ENCODE assay signal across 27 cellular contexts in the genomic region with DNA sequence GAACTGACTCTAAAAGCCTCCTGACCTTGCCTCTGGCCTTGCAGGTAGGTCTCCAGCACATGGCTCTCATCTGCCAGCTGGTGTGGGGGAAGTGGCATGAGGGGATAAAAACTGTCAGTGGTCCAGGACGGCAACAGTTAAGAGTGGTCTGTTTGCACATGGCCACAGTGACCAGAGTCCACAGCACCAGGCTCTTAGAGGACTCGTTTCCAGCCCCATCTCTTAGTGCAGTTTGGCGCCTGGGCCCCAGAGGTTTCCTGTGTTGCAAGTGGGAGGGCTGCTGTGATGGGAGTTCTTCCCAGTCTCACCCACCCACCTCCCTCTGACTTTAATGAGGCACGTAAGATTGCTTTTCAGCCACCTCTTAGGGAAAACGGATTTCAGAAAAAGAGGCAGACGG. TPM values are rescaled to one million over a fixed set of nuclear protein-coding genes. Genes with fewer than 3 reads are reported as not detected.
DNase-seq lines count a peak whose midpoint lies in the region; TF ChIP-seq lines count a peak whose summit lies in the region.
"Had no signal": no experiment of that assay in that cellular context is flagged by ENCODE, and none has a peak within 500 bp of the region (broad histone marks: within the 10 kb centered on the region; RNA-seq: fewer than 3 reads in every experiment).

No MANE protein-coding gene starts in this region.

- dilution Hi-C loops in mammary epithelial cell (cut with HindIII; ENCODE audit: low sequenced_read_pairs): no loop called here

- no peak for TF ChIP-seq CTCF in mammary epithelial cell (conservative IDR thresholded peaks at IDR 0.05 in 1 of 2, IDR thresholded peaks at IDR 0.05 in 1 of 2; ENCODE audit: extremely low read depth in 1 of 2, insufficient read depth in 1 of 2, low read depth in 1 of 2, low read length in 2 of 2)
- TF ChIP-seq CTCF in osteoblast (IDR thresholded peaks at IDR 0.05; ENCODE audit: extremely low read depth, low read depth, low read length): no peak

- H3K79me2 ChIP-seq in mammary epithelial cell (ENCODE audit: insufficient read depth, low read length) (no peaks in the 10 kb centered on the region), osteoblast (ENCODE audit: insufficient read depth, low read length) (no peaks in the 10 kb centered on the region)

- H3K4me1 Mint-ChIP-seq in IgD-negative memory B cell: no peaks in the 10 kb centered on the region

- no peak overlapping the region for H3K9ac ChIP-seq in mammary epithelial cell (ENCODE audit: insufficient read depth, low read length)

- in situ Hi-C loops in mammary epithelial cell (cut with MboI; ENCODE audit: low sequenced_read_pairs in 2 of 2): no loop called here

- no peaks in the 10 kb centered on the region for H3K9me3 Mint-ChIP-seq in IgD-negative memory B cell
- H3K9me3 Mint-ChIP-seq: activated T-helper 1 cell treated with anti-CD3 and anti-CD28 coated beads, Interleukin-12 subunit alpha, Interleukin-12 subunit beta, Interleukin-2, Interleukin-4 antibody, amounts not matched to agents 30 ng/mL and 10 ng/mL and 1 ng/mL, durations not matched to agents 14 hours and 24 hours and 36 hours; CD14-positive monocyte; naive B cell; T-helper 1 cell treated with Interleukin-12 subunit alpha and Interleukin-12 subunit beta and Interleukin-4 antibody, amounts not matched to agents 30 μg/mL and 1 μg/mL, for 36 hours had no signal

- H3K4me1 ChIP-seq in mammary epithelial cell (ENCODE audit: insufficient read depth, low read length) (peaks cover 19% of the 10 kb centered on the region), osteoblast (ENCODE audit: insufficient read depth, low read length) (peaks cover 4% of the 10 kb centered on the region)
- H3K4me1 ChIP-seq: uterus had no signal

- WGBS in mammary epithelial cell (ENCODE audit: low coverage, missing lambda C conversion rate): 37% methylated on average over 6 of the region's 6 CpGs

- no peaks in the 10 kb centered on the region for H3K27me3 Mint-ChIP-seq in IgD-negative memory B cell
- H3K27me3 Mint-ChIP-seq: activated CD8-positive, alpha-beta memory T cell treated with anti-CD3 and anti-CD28 coated beads, Interleukin-2, amount 10 ng/mL, durations not matched to agents 7 days and 5 days; naive B cell had no signal

- H3K9me3 ChIP-seq in mammary epithelial cell (replicated peaks; ENCODE audit: insufficient read depth, low read length): no peaks in the 10 kb centered on the region
- H3K9me3 ChIP-seq in osteoblast (ENCODE audit: low read depth, low read length): no peaks in the 10 kb centered on the region
- H3K9me3 ChIP-seq: ovary, testis, uterus had no signal

- intact Hi-C loops in mammary epithelial cell (cut with micrococcal nuclease): loop anchor here (5.0 kb wide), 1 partner anchor 183 kb away; no protein-coding TSS in a partner anchor

- H3K27ac Mint-ChIP-seq in IgD-negative memory B cell: peak overlapping the region in 2 of 3 donors; percentile 68 to 80
- H3K27ac Mint-ChIP-seq: activated CD8-positive, alpha-beta memory T cell treated with anti-CD3 and anti-CD28 coated beads, Interleukin-2, amount 10 ng/mL, durations not matched to agents 7 days and 5 days; T-helper 1 cell treated with Interleukin-12 subunit alpha and Interleukin-12 subunit beta and Interleukin-4 antibody, amounts not matched to agents 30 μg/mL and 1 μg/mL, for 36 hours had no signal

- H3K27ac ChIP-seq in mammary epithelial cell (ENCODE audit: insufficient read depth, low read depth, low read length) (peak overlapping the region; percentile 8), osteoblast (ENCODE audit: low read depth, low read length) (peak overlapping the region; percentile 24)
- H3K27ac ChIP-seq: ovary, SK-N-MC, testis, uterus had no signal

- peaks cover 2% of the 10 kb centered on the region for H3K36me3 Mint-ChIP-seq in IgD-negative memory B cell

- H3K4me3 Mint-ChIP-seq in IgD-negative memory B cell: no peak overlapping the region
- H3K4me3 Mint-ChIP-seq: activated CD8-positive, alpha-beta memory T cell treated with anti-CD3 and anti-CD28 coated beads, Interleukin-2, amount 10 ng/mL, durations not matched to agents 7 days and 5 days; activated T-helper 1 cell treated with anti-CD3 and anti-CD28 coated beads, Interleukin-12 subunit alpha, Interleukin-12 subunit beta, Interleukin-2, Interleukin-4 antibody, amounts not matched to agents 30 ng/mL and 10 ng/mL and 1 ng/mL, durations not matched to agents 14 hours and 24 hours and 36 hours; CD14-positive monocyte; naive B cell; T-helper 1 cell treated with Interleukin-12 subunit alpha and Interleukin-12 subunit beta and Interleukin-4 antibody, amounts not matched to agents 30 μg/mL and 1 μg/mL, for 36 hours had no signal

- peak overlapping the region; percentile 12 for H2AFZ ChIP-seq in mammary epithelial cell (ENCODE audit: low read depth, low read length)
- no peak overlapping the region for H2AFZ ChIP-seq in osteoblast (ENCODE audit: low read length)

- BruUV-seq in mammary epithelial cell (replicated peaks; lab: Mats Ljungman, UMichigan): no TSS peak

- peak; percentile 25 for DNase-seq in ELR (ENCODE audit: low read depth)
- no peak for DNase-seq in mammary epithelial cell
- DNase-seq in osteoblast (ENCODE audit: insufficient read length, low spot score, missing footprints): no peak
- DNase-seq in cortex of kidney (lab: John Stamatoyannopoulos, UW): no peak
- no peak for DNase-seq in medulla oblongata (ENCODE audit: extremely low spot score)
- DNase-seq in activated CD4-positive, alpha-beta T cell treated with anti-CD3 and anti-CD28 coated beads for 1 hour: no peak
- DNase-seq: activated CD4-positive, alpha-beta T cell treated with anti-CD3 and anti-CD28 coated beads for 4 hours; activated CD8-positive, alpha-beta memory T cell treated with anti-CD3 and anti-CD28 coated beads, Interleukin-2, amount 10 ng/mL, durations not matched to agents 7 days and 5 days; activated naive CD4-positive, alpha-beta T cell treated with anti-CD3 and anti-CD28 coated beads, Interleukin-2, amount 50 U/mL, for 16 hours; HCEC 1CT; mesendoderm; MM.1S; naive B cell; NCI-H1417 treated with DMSO at 0.1 percent for 48 hours; NCI-H2107; NCI-H446 treated with DMSO at 0.1 percent for 48 hours; ovary; stimulated activated CD4-positive, alpha-beta T cell treated with anti-CD3 and anti-CD28 coated beads, Interleukin-12 subunit alpha, Interleukin-12 subunit beta, amount 100 ng/mL, for 4 hours; stimulated activated CD4-positive, alpha-beta T cell treated with anti-CD3 and anti-CD28 coated beads, Interleukin-4, amount 100 ng/mL, for 24 hours; stimulated activated naive CD4-positive, alpha-beta T cell; testis; uterus had no signal

- H3K4me2 ChIP-seq in mammary epithelial cell (ENCODE audit: insufficient read depth, low read depth, low read length) (peak overlapping the region; percentile 26), osteoblast (ENCODE audit: insufficient read depth, low read length) (no peak overlapping the region)

- peaks cover 2% of the 10 kb centered on the region for H3K36me3 ChIP-seq in mammary epithelial cell (ENCODE audit: insufficient read depth, low read length)
- peaks cover 67% of the 10 kb centered on the region for H3K36me3 ChIP-seq in osteoblast (ENCODE audit: insufficient read depth, low read length)
- H3K36me3 ChIP-seq: ovary, uterus had no signal

- no peaks in the 10 kb centered on the region for H4K20me1 ChIP-seq in mammary epithelial cell (ENCODE audit: insufficient read depth, low read length)
- H4K20me1 ChIP-seq in osteoblast (ENCODE audit: insufficient read depth, low read length): no peaks in the 10 kb centered on the region

- H3K4me3 ChIP-seq in mammary epithelial cell (replicated peaks in 1 of 3; ENCODE audit: insufficient read depth in 1 of 3, low read depth in 2 of 3, low read length in 3 of 3): no peak overlapping the region
- H3K4me3 ChIP-seq in osteoblast (ENCODE audit: insufficient read depth, low read length): no peak overlapping the region
- H3K4me3 ChIP-seq: ovary, SK-N-MC, testis, uterus had no signal

- CTCF ChIA-PET in mammary epithelial cell (lab: Charles Lee; ENCODE audit: low non-redundant PET): no interaction called here

- H3K27me3 ChIP-seq in mammary epithelial cell (ENCODE audit: insufficient read depth, low read length): no peaks in the 10 kb centered on the region
- no peaks in the 10 kb centered on the region for H3K27me3 ChIP-seq in osteoblast (ENCODE audit: insufficient read depth, low read length)
- H3K27me3 ChIP-seq: ovary, testis, uterus had no signal

RNA-seq across cellular contexts. Expression of gene APPL2, which starts 37.0 kb away (rescaled TPM):
- polyA plus RNA-seq in IgD-negative memory B cell (10.0 TPM), mammary epithelial cell (13.2 TPM)
- total RNA-seq in mammary epithelial cell (10 to 100 TPM; 32.1 to 36.0 TPM), osteoblast (67.0 and 91.3 TPM in 2 replicates)
- polyA minus RNA-seq in mammary epithelial cell: 6.7 TPM
